ENCODE assay signal across 12 cellular contexts in the genomic region with DNA sequence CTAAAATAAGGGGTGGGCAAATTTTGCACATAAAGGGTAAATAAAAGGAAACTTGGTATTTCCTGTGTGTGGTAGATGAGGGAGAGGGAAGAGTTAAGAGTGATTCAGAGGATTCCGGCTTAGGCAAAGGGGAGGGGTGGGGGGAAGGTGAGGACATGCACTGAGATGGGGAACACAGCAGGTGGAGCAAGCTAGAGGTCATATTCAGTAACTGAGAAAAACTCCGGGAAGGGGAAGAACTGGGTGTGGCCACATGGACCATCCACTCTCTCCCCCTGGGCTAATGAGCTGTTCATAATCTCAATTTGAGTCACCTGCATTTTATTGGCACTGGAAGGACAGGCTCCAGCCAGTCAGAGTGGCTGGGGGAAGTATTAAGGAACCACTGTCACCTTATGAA. TPM values are rescaled to one million over a fixed set of nuclear protein-coding genes. Genes with fewer than 3 reads are reported as not detected.
DNase-seq lines count a peak whose midpoint lies in the region; ATAC-seq and TF ChIP-seq lines count a peak whose summit lies in the region.
"Had no signal": no experiment of that assay in that cellular context is flagged by ENCODE, and none has a peak within 500 bp of the region (broad histone marks: within the 10 kb centered on the region; RNA-seq: fewer than 3 reads in every experiment).

No MANE protein-coding gene starts in this region.

- H3K36me3 ChIP-seq in spleen, result no peaks in the 10 kb centered on the region

- H3K4me3 ChIP-seq in epithelial cell of proximal tubule (ENCODE audit: low read depth, low read length), result no peak overlapping the region
- no peak overlapping the region for H3K4me3 ChIP-seq in spleen
- H3K4me3 ChIP-seq: SK-N-MC had no signal

- TF ChIP-seq CTCF in epithelial cell of proximal tubule (conservative IDR thresholded peaks at IDR 0.05; ENCODE audit: low read depth, low read length) (peak; percentile 11), spleen (IDR thresholded peaks at IDR 0.05 in 8 of 11, conservative IDR thresholded peaks at IDR 0.05 in 3 of 11) (no peak)

- H3K27ac ChIP-seq in spleen, result peak overlapping the region in 7 of 8 donors; percentile 36 to 83 (median 61)
- H3K27ac ChIP-seq: SK-N-MC had no signal

- DNase-seq in DMS53 (lab: John Stamatoyannopoulos, UW) (peak; percentile 21), DMS53 treated with DMSO at 0.1 percent for 48 hours (lab: John Stamatoyannopoulos, UW; ENCODE audit: unreplicated experiment) (no peak), RPMI7951 (ENCODE audit: low read depth) (peak; percentile 51), epithelial cell of proximal tubule (ENCODE audit: low read depth) (no peak), spleen (no peak), CD1c-positive myeloid dendritic cell (ENCODE audit: extremely low spot score) (no peak)
- DNase-seq: 8988T, MV-4-11, NCI-H345 had no signal

- H3K4me1 ChIP-seq in spleen, result peaks cover 0 to 26% (median 4%) of the 10 kb centered on the region in 6 donors

- H3K9me3 ChIP-seq in spleen, result no peaks in the 10 kb centered on the region

- no peak for TF ChIP-seq POLR2A in spleen (IDR thresholded peaks at IDR 0.05)

- H3K27me3 ChIP-seq in spleen (replicated peaks in 1 of 7), result no peaks in the 10 kb centered on the region

- 26 to 38% (median 31%) methylated on average over 2 of the region's 2 CpGs for WGBS in spleen, 5 donors

- ATAC-seq in GM21515 (IDR thresholded peaks at IDR 0.05; ENCODE audit: unreplicated experiment) (no peak), HG02571 (IDR thresholded peaks at IDR 0.05; ENCODE audit: unreplicated experiment) (no peak)

- intact Hi-C loops in spleen (cut with DNase I; ENCODE audit: low total_unique reads), result no loop called here

RNA-seq across cellular contexts. Expression of gene UGCG, which starts 45.1 kb away (rescaled TPM):
- 21.7 and 27.8 TPM in 2 replicates for total RNA-seq in RPMI7951 (2014; rRNA removed; shearing (Covaris generic))
- total RNA-seq in epithelial cell of proximal tubule (231 and 288 TPM in 2 replicates), spleen (100 to 1,000 TPM in 3 of 7 donors, 10 to 100 TPM in 4; 62.8 to 178 (median 100.0) TPM)
- 10 to 100 TPM; 18.1 to 23.8 (median 20.7) TPM for polyA plus RNA-seq in spleen

RNA-seq across cellular contexts. Expression of gene SHOC1, which starts 56.8 kb away (rescaled TPM):
- not detected in 2 replicates for total RNA-seq in RPMI7951 (2014; rRNA removed; shearing (Covaris generic))
- total RNA-seq in epithelial cell of proximal tubule (0.07 TPM in 1 of 2 replicates, not detected in the other), spleen (under 1 TPM in 1 of 7 donors, not detected in 6; 0.07 TPM)
- not detected for polyA plus RNA-seq in spleen

Comparison
In these comparisons a context has a peak if more than half of its experiments do, and no peak if none do; other contexts are left out.
1. DNase-seq: peak in DMS53 (single experiment) and RPMI7951 (single experiment); none in DMS53 treated with DMSO at 0.1 percent for 48 hours (single experiment), epithelial cell of proximal tubule (single experiment), spleen (single experiment) and CD1c-positive myeloid dendritic cell (single experiment).